ENCODE assay signal across 8 cellular contexts in the genomic region with DNA sequence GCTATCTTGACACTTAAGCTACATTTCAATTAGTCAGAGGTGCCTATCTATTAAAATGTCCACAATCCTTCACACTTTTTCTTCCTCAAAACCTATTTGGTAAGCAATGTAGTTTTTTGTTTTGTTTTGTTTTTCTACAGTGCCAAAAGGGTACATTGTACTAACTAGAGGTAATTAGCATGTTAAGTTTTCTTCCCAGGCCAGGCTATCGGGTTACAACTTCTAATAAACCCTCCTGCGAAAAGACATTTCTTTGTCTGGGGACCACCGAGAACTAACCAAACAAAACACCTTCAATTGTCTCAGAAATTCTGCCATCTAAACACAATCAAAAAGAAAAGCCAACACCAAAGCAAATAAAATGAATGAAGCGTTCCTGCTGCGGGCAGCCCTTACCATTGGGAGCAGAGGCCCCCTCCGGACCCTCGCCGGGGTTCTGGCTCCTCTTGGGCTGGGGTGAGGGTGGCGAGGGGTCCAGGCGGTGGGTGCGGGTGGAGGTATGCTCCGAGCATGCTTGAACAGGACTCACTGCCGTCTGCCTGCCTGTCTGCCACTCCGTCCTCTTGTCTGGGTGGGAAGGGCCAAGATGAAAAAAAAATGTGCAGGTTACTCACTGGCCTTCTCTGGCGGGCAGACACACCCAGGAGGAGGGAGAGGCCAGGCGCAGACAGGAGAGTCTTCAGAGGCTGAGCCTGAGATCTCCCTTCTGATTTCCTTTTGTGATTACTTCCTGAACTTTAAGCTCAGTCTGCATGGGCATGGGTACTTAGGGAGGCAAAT.
DNase-seq lines count a peak whose midpoint lies in the region; ATAC-seq and TF ChIP-seq lines count a peak whose summit lies in the region.

No MANE protein-coding gene starts in this region.

- H3K4me3 ChIP-seq in astrocyte of the cerebellum (ENCODE audit: low read depth, low read length) (peak overlapping the region; percentile 32), lung (no peak overlapping the region)

- H3K9me3 ChIP-seq in lung (ENCODE audit: control insufficient read depth in 2 of 2, insufficient read depth in 1 of 2, low read length in 1 of 2) = no peaks in the 10 kb centered on the region

- H3K4me1 ChIP-seq in lung (ENCODE audit: control insufficient read depth in 2 of 2, insufficient read depth in 2 of 2, low read length in 2 of 2) = no peaks in the 10 kb centered on the region

- DNase-seq in ACHN (peak; percentile 77), NCI-H1105 treated with DMSO at 0.1 percent for 48 hours (lab: John Stamatoyannopoulos, UW) (peak; percentile 83), astrocyte of the cerebellum (ENCODE audit: low read depth) (no peak), lung (ENCODE audit: low spot score) (peak; percentile 37), cerebellum (ENCODE audit: low spot score) (no peak), posterior vena cava (ENCODE audit: low spot score) (no peak)

- peak; percentile 91 for ATAC-seq in lung (ENCODE audit: insufficient read depth, low FRiP score)
- ATAC-seq in HG03039 (IDR thresholded peaks at IDR 0.05; ENCODE audit: unreplicated experiment) = no peak
- no peak for ATAC-seq in HG03159 (IDR thresholded peaks at IDR 0.05; ENCODE audit: unreplicated experiment)

- no peaks in the 10 kb centered on the region for H3K27me3 ChIP-seq in lung (ENCODE audit: control insufficient read depth, insufficient read depth)

- in situ Hi-C loops in ACHN (cut with HindIII; ENCODE audit: low pct_ligation_motif_present, low pct_unique_long_range_greater_than_20kb, low sequenced_read_pairs) = no loop called here
- in situ Hi-C loops in astrocyte of the cerebellum (cut with HindIII; ENCODE audit: low sequenced_read_pairs) = no loop called here

- 44 to 70% methylated on average over 16 of the region's 16 CpGs for WGBS in lung, 2 donors

- no peaks in the 10 kb centered on the region for H3K36me3 ChIP-seq in lung (ENCODE audit: control insufficient read depth in 2 of 2, insufficient read depth in 2 of 2, low read length in 2 of 2)

- H3K27ac ChIP-seq in lung (ENCODE audit: low read depth in 1 of 2, low read length in 1 of 2) = no peak overlapping the region

- TF ChIP-seq CTCF in astrocyte of the cerebellum (IDR thresholded peaks at IDR 0.05; ENCODE audit: low read depth, low read length, missing control alignments) = no peak
- TF ChIP-seq CTCF in lung (IDR thresholded peaks at IDR 0.05; ENCODE audit: control extremely low read depth, extremely low read depth) = no peak

- intact Hi-C loops in posterior vena cava (cut with DNase I) = no loop called here

Comparison
In these comparisons a context has a peak if more than half of its experiments do, and no peak if none do; other contexts are left out.
1. DNase-seq: peak in ACHN (single experiment), NCI-H1105 treated with DMSO at 0.1 percent for 48 hours (single experiment) and lung (single experiment); none in astrocyte of the cerebellum (single experiment), cerebellum (single experiment) and posterior vena cava (single experiment).